Comparison of ENCODE assay signal across 20 cellular contexts in genomic region chr1:5617179-5618015, GRCh38.
DNase-seq lines count a peak whose midpoint lies in the region; ATAC-seq and TF ChIP-seq lines count a peak whose summit lies in the region.
"Had no signal": no experiment of that assay in that cellular context is flagged by ENCODE, and none has a peak within 500 bp of the region (broad histone marks: within the 10 kb centered on the region; RNA-seq: fewer than 3 reads in every experiment).

No MANE protein-coding gene starts in this region.

- 58% methylated on average over 12 of the region's 25 CpGs for WGBS in right lobe of liver (ENCODE audit: insufficient coverage, low coverage, low lambda C conversion rate, missing lambda C conversion rate)

- no peaks in the 10 kb centered on the region for H3K27me3 ChIP-seq in BLaER1
- no peaks in the 10 kb centered on the region for H3K27me3 ChIP-seq in right lobe of liver

- peak overlapping the region; percentile 92 for H3K4me2 ChIP-seq in BLaER1
- H3K4me2 ChIP-seq: A549, KMS-11, PC-9 had no signal

- peak; percentile 5 for DNase-seq in D341Med (ENCODE audit: low spot score)
- peak; percentile 36 for DNase-seq in left kidney (ENCODE audit: low read depth, low spot score)
- DNase-seq in sciatic nerve (ENCODE audit: low spot score) = no peak
- DNase-seq in inferior parietal cortex (ENCODE audit: extremely low spot score) = no peak
- no peak for DNase-seq in right lobe of liver
- DNase-seq: Calu3; CD8-positive, alpha-beta memory T cell; DMS153; DND-41; MM.1S; NCI-H2029; NCI-H526 treated with DMSO at 0.1 percent for 48 hours; PC-9; SHP77 had no signal

- peak overlapping the region; percentile 78 for H3K27ac ChIP-seq in BLaER1
- H3K27ac ChIP-seq in right lobe of liver = no peak overlapping the region
- H3K27ac ChIP-seq: A549, HL-60, KMS-11, PC-9 had no signal

- ATAC-seq in sciatic nerve (peak; percentile 15), HG03520 (IDR thresholded peaks at IDR 0.05; ENCODE audit: unreplicated experiment) (no peak), right lobe of liver (no peak)
- ATAC-seq: A549, HCT116 had no signal

- no peaks in the 10 kb centered on the region for H3K36me3 ChIP-seq in BLaER1
- H3K36me3 ChIP-seq in right lobe of liver = no peaks in the 10 kb centered on the region

- H3K4me3 ChIP-seq in BLaER1 (peak overlapping the region; percentile 49), right lobe of liver (no peak overlapping the region)
- H3K4me3 ChIP-seq: A549, PC-9 had no signal

- TF ChIP-seq CTCF in right lobe of liver (IDR thresholded peaks at IDR 0.05) = no peak

- H3K9me3 ChIP-seq in BLaER1 = peaks cover 5% of the 10 kb centered on the region; the same call in 1 of the 2 replicates
- no peaks in the 10 kb centered on the region for H3K9me3 ChIP-seq in right lobe of liver
- H3K9me3 ChIP-seq: A549 had no signal

- intact Hi-C loops in sciatic nerve (cut with DNase I) (loop anchor here (5.0 kb wide), 1 partner anchor 690 kb away; no protein-coding TSS in a partner anchor), right lobe of liver (cut with DNase I) (no loop called here)

- TF ChIP-seq POLR2A in right lobe of liver (IDR thresholded peaks at IDR 0.05) = no peak

- H3K9ac ChIP-seq in BLaER1 = peak overlapping the region; percentile 68; the same call in 1 of the 2 replicates
- H3K9ac ChIP-seq: KMS-11 had no signal

- H4K20me1 ChIP-seq in BLaER1 = 0 out of 2 replicates have a peak, but pooled peaks cover 5% of the 10 kb centered on the region

- H3K4me1 ChIP-seq in BLaER1 = peaks cover 81% of the 10 kb centered on the region
- H3K4me1 ChIP-seq in right lobe of liver = no peaks in the 10 kb centered on the region
- H3K4me1 ChIP-seq: A549 had no signal

Comparison
In these comparisons a context has a peak if more than half of its experiments do, and no peak if none do; other contexts are left out.
1. DNase-seq: peak in D341Med (single experiment) and left kidney (single experiment); none in sciatic nerve (single experiment), inferior parietal cortex (single experiment) and right lobe of liver (0 of 3).